In the genomic region with DNA sequence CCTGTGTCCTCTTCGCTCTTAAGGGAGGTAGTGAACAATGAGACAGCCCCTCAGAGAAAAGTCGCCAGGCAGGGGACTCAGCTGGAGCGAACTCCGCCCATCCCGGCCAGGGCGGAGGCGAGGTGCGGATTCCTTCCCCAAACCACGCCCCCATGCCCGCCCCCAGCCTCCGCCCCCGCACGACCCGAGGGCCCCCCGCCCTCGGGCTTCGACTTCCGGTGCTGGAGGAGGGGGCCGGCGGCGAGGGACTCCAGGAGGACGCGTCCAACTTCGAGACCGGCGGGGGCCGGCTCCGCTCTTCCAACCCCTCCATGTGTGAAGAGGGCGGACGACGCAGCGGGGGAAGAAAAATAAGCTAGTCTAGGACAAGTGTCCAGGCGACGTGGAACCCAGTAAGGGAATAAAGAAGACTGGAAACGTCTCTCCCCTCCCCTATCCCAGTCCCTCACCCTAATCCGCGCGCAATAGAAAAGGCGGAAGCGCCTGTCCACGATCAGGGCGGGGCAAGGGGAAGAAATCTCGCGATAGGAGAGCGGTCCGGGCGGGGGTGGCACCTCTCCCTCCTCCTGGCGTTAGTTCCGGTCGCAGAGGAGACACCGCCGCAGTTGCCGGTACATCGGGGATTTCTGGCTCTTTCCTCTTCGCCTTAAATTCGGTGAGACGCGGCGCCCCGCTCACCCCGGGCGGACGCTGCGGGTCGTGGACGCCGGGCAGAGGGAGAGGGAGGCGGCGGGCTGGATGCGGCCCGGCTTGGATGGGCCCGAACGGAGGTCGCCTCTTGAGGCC, we compare ENCODE assay signal across 8 cellular contexts. TPM values are rescaled to one million over a fixed set of nuclear protein-coding genes. Genes with fewer than 3 reads are reported as not detected.
A peak's percentile ranks its signal among the peaks of the same experiment; 100 is the strongest.
DNase-seq lines count a peak whose midpoint lies in the region; ATAC-seq and TF ChIP-seq lines count a peak whose summit lies in the region.

A gene (plus strand): TSS at position 575 of the 786 bp plus-strand sequence. CDS start 1,308 bp downstream, outside the sequence.

- no peak for TF ChIP-seq CTCF in omental fat pad (IDR thresholded peaks at IDR 0.05)
- TF ChIP-seq CTCF in testis (IDR thresholded peaks at IDR 0.05): no peak

- H3K4me3 ChIP-seq in GM08714 (ENCODE audit: low read length): peak within 1 kb of the TSS; percentile 87
- peak within 1 kb of the TSS; percentile 92 to 95 for H3K4me3 ChIP-seq in testis

- intact Hi-C loops in testis (cut with DNase I; ENCODE audit: low total_unique reads): loop anchor here (5.0 kb wide), 1 partner anchor 46 kb away; no protein-coding TSS in a partner anchor

- DNase-seq in NCI-H1092 treated with DMSO at 0.1 percent for 48 hours (lab: John Stamatoyannopoulos, UW): peak; percentile 94
- peak; percentile 91 for DNase-seq in SKM-1 (lab: John Stamatoyannopoulos, UW; ENCODE audit: unreplicated experiment)
- DNase-seq in activated naive CD4-positive, alpha-beta T cell treated with anti-CD3 and anti-CD28 coated beads, Interleukin-2, amount 50 U/mL, for 72 hours (ENCODE audit: low spot score in 2 of 2): peak; percentile 95 to 96
- peak; percentile 78 for DNase-seq in glomerular endothelial cell (ENCODE audit: extremely low read depth, low read depth, low spot score)
- peak; percentile 87 for DNase-seq in omental fat pad (ENCODE audit: low spot score)
- peak; percentile 96 for DNase-seq in testis

- WGBS in testis, 2 donors: 1% methylated on average over 34 to 63 of the region's 74 CpGs

- peaks cover 18% of the 10 kb centered on the region for H3K4me1 ChIP-seq in testis

- H3K36me3 ChIP-seq in testis (ENCODE audit: low read depth, missing control alignments): no peaks in the 10 kb centered on the region

- TF ChIP-seq POLR2A in testis (IDR thresholded peaks at IDR 0.05): peak; percentile 76

- H3K9me3 ChIP-seq in testis: no peaks in the 10 kb centered on the region

- ATAC-seq in HG02610 (IDR thresholded peaks at IDR 0.05; ENCODE audit: unreplicated experiment): peak; percentile 62
- ATAC-seq in activated naive CD4-positive, alpha-beta T cell treated with anti-CD3 and anti-CD28 coated beads, Interleukin-2, amount 50 U/mL, for 72 hours: peak; percentile 74 to 84
- ATAC-seq in omental fat pad (ENCODE audit: low FRiP score): peak; percentile 95

- peak within 1 kb of the TSS; percentile 96 to 97 for H3K27ac ChIP-seq in testis

- no peaks in the 10 kb centered on the region for H3K27me3 ChIP-seq in testis

- no peaks in the 10 kb centered on the region for H3K9me3 Mint-ChIP-seq in activated naive CD4-positive, alpha-beta T cell treated with anti-CD3 and anti-CD28 coated beads, Interleukin-2, amount 50 U/mL, for 72 hours

- H3K27ac Mint-ChIP-seq in activated naive CD4-positive, alpha-beta T cell treated with anti-CD3 and anti-CD28 coated beads, Interleukin-2, amount 50 U/mL, for 72 hours: peak within 1 kb of the TSS; percentile 99 to 100

- peaks cover 39 to 41% of the 10 kb centered on the region in 2 donors for H3K36me3 Mint-ChIP-seq in activated naive CD4-positive, alpha-beta T cell treated with anti-CD3 and anti-CD28 coated beads, Interleukin-2, amount 50 U/mL, for 72 hours

RNA-seq across cellular contexts. Expression of the gene that starts here (rescaled TPM):
- 100 to 1,000 TPM; 492 to 527 TPM for total RNA-seq in activated naive CD4-positive, alpha-beta T cell treated with anti-CD3 and anti-CD28 coated beads, Interleukin-2, amount 50 U/mL, for 72 hours
- 290 and 409 TPM in 2 replicates for total RNA-seq in glomerular endothelial cell
- 100 to 1,000 TPM; 248 to 368 (median 315) TPM for total RNA-seq in omental fat pad
- 100 to 1,000 TPM; 238 to 284 TPM for total RNA-seq in testis
- 267 TPM for polyA plus RNA-seq in testis (ENCODE audit: insufficient read depth, low read depth, low replicate concordance)

Comparison
In these comparisons a context has a peak if more than half of its experiments do, and no peak if none do; other contexts are left out.
1. Peak in every context shown above with its lines: DNase-seq, ATAC-seq, H3K4me3 ChIP-seq and H3K27ac ChIP-seq.